ENCODE assay signal across 15 cellular contexts in genomic region chr13:20882206-20882605, GRCh38. TPM values are rescaled to one million over a fixed set of nuclear protein-coding genes. Genes with fewer than 3 reads are reported as not detected.
A peak's percentile ranks its signal among the peaks of the same experiment; 100 is the strongest.
DNase-seq lines count a peak whose midpoint lies in the region; ATAC-seq and TF ChIP-seq lines count a peak whose summit lies in the region.
"Had no signal": no experiment of that assay in that cellular context is flagged by ENCODE, and none has a peak within 500 bp of the region (broad histone marks: within the 10 kb centered on the region; RNA-seq: fewer than 3 reads in every experiment).

No MANE protein-coding gene starts in this region.

- no peak for ATAC-seq in HG03378 (IDR thresholded peaks at IDR 0.05; ENCODE audit: unreplicated experiment)
- no peak for ATAC-seq in HG03432 (IDR thresholded peaks at IDR 0.05; ENCODE audit: unreplicated experiment)
- ATAC-seq: GM12878 had no signal

- H3K36me3 ChIP-seq in iPS-18a (ENCODE audit: control insufficient read depth, low read depth, low read length): no peaks in the 10 kb centered on the region

- H3K27me3 ChIP-seq in iPS-18a (ENCODE audit: control insufficient read depth, insufficient read depth, low read length): no peaks in the 10 kb centered on the region

- TF ChIP-seq CTCF in AG10803 (conservative IDR thresholded peaks at IDR 0.05; ENCODE audit: low read length): no peak

- H3K9me3 ChIP-seq in iPS-18a (ENCODE audit: control insufficient read depth, low read depth, low read length): no peaks in the 10 kb centered on the region
- H3K9me3 ChIP-seq: mucosa of descending colon had no signal

- peaks cover 22% of the 10 kb centered on the region for H3K4me1 ChIP-seq in iPS-18a (ENCODE audit: control insufficient read depth, low read depth, low read length)

- no peak overlapping the region for H3K4me3 ChIP-seq in AG10803 (ENCODE audit: low read length)
- peak overlapping the region; percentile 42 for H3K4me3 ChIP-seq in iPS-18a (ENCODE audit: low read length)
- H3K4me3 ChIP-seq: GM12878, mucosa of descending colon had no signal

- H3K9ac ChIP-seq in iPS-18a (ENCODE audit: low read length): no peak overlapping the region

- DNase-seq in AG10803 (ENCODE audit: low read depth) (peak; percentile 59), HT1080 (ENCODE audit: low read depth) (peak; percentile 76), amniotic epithelial cell (ENCODE audit: low read depth) (peak; percentile 54), AG08396 (ENCODE audit: low spot score) (no peak)
- DNase-seq in activated CD4-positive, CD25-positive, alpha-beta regulatory T cell (lab: John Stamatoyannopoulos, UW): no peak
- DNase-seq: activated T-cell treated with anti-CD3 and anti-CD28 coated beads for 4 hours; Karpas-422; mucosa of descending colon; NCI-H2081; posterior cingulate gyrus; stimulated activated CD4-positive, alpha-beta T cell treated with anti-CD3 and anti-CD28 coated beads, Interleukin-2, amount 100 ng/mL, for 24 hours had no signal

- peak overlapping the region; percentile 18 for H3K27ac ChIP-seq in iPS-18a (ENCODE audit: low read length)

RNA-seq across cellular contexts. Expression of gene XPO4, which starts 20.3 kb away (rescaled TPM):
- 24.0 and 28.1 TPM in 2 replicates for total RNA-seq in HT1080 (2014; rRNA removed; shearing (Covaris generic))
- 9.8 and 12.4 TPM in 2 replicates for polyA plus RNA-seq in HT1080 (2015; cell fraction: cytosol; rRNA removed)
- polyA plus RNA-seq in HT1080 (2015; cell fraction: nucleus; rRNA removed): 22.2 and 24.3 TPM in 2 replicates

Comparison
In these comparisons a context has a peak if more than half of its experiments do, and no peak if none do; other contexts are left out.
1. DNase-seq: peak in AG10803 (single experiment), HT1080 (single experiment) and amniotic epithelial cell (single experiment); none in AG08396 (single experiment) and activated CD4-positive, CD25-positive, alpha-beta regulatory T cell (0 of 4).